Comparison of ENCODE assay signal across 1 cellular context in genomic region chr22:17158176-17158567, GRCh38.
TF ChIP-seq lines count a peak whose summit lies in the region.

No MANE protein-coding gene starts in this region.

TF ChIP-seq in H1, 55 proteins besides CTCF, POLR2A, EP300 and RAD21:
- no peak for TF ChIP-seq CHD2 (IDR thresholded peaks at IDR 0.05; ENCODE audit: low read length)
- 0 out of 2 replicates have a peak, but pooled peaks have one; percentile 45 for TF ChIP-seq MAX (IDR thresholded peaks at IDR 0.05)
TF ChIP-seq in H1: peak in this region for 1.
